In genomic region chr14:68509188-68509953, GRCh38 we compare ENCODE assay signal across 18 cellular contexts.
DNase-seq lines count a peak whose midpoint lies in the region; ATAC-seq and TF ChIP-seq lines count a peak whose summit lies in the region.
"Had no signal": no experiment of that assay in that cellular context is flagged by ENCODE, and none has a peak within 500 bp of the region (broad histone marks: within the 10 kb centered on the region; RNA-seq: fewer than 3 reads in every experiment).

No MANE protein-coding gene starts in this region.

- H3K27ac Mint-ChIP-seq in CD8-positive, alpha-beta T cell: peak overlapping the region; percentile 91
- H3K27ac Mint-ChIP-seq in T-cell: peak overlapping the region; percentile 88 to 93
- H3K27ac Mint-ChIP-seq in stimulated activated effector memory CD8-positive, alpha-beta T cell treated with anti-CD3 and anti-CD28 coated beads, Interleukin-12 subunit alpha, Interleukin-12 subunit beta, amount 100 ng/mL, for 72 hours: peak overlapping the region; percentile 56
- H3K27ac Mint-ChIP-seq: activated naive CD4-positive, alpha-beta T cell treated with anti-CD3 and anti-CD28 coated beads for 36 hours had no signal

- no peak overlapping the region for H2AFZ ChIP-seq in mesenchymal stem cell (ENCODE audit: low read depth, low read length)

- H2BK5ac ChIP-seq in mesenchymal stem cell (ENCODE audit: low read depth, low read length, poor library complexity, severe bottlenecking): no peak overlapping the region

- no peak overlapping the region for H3K4me3 ChIP-seq in CD8-positive, alpha-beta T cell (ENCODE audit: low read depth, low read length)
- no peak overlapping the region for H3K4me3 ChIP-seq in mesenchymal stem cell (ENCODE audit: insufficient read depth in 1 of 2, low read depth in 1 of 2, low read length in 2 of 2)
- no peak overlapping the region for H3K4me3 ChIP-seq in left lung

- H3K27ac ChIP-seq in CD8-positive, alpha-beta T cell (ENCODE audit: low read depth, low read length): no peak overlapping the region
- H3K27ac ChIP-seq in mesenchymal stem cell (ENCODE audit: low read length, poor library complexity, severe bottlenecking) (no peak overlapping the region), left lung (peak overlapping the region in 1 of 2 donors; percentile 47)
- H3K27ac ChIP-seq: foreskin keratinocyte had no signal

- H4K91ac ChIP-seq in mesenchymal stem cell (ENCODE audit: low read length): peak overlapping the region; percentile 93

- H2BK15ac ChIP-seq in mesenchymal stem cell (ENCODE audit: low read depth, poor library complexity, severe bottlenecking): peak overlapping the region; percentile 6

- H3K4ac ChIP-seq in mesenchymal stem cell (ENCODE audit: low read depth in 1 of 2, low read length in 2 of 2): peak overlapping the region; percentile 95

- H3K4me1 Mint-ChIP-seq in CD8-positive, alpha-beta T cell (ENCODE audit: low read depth): peaks cover 74% of the 10 kb centered on the region
- peaks cover 72 to 80% (median 78%) of the 10 kb centered on the region in 3 donors for H3K4me1 Mint-ChIP-seq in T-cell
- H3K4me1 Mint-ChIP-seq in stimulated activated effector memory CD8-positive, alpha-beta T cell treated with anti-CD3 and anti-CD28 coated beads, Interleukin-12 subunit alpha, Interleukin-12 subunit beta, amount 100 ng/mL, for 72 hours: peaks cover 34% of the 10 kb centered on the region

- H3K18ac ChIP-seq in mesenchymal stem cell (ENCODE audit: low read depth in 1 of 2, low read length in 2 of 2): peak overlapping the region; percentile 83 to 93

- H3K14ac ChIP-seq in mesenchymal stem cell (ENCODE audit: low read length in 2 of 2): no peak overlapping the region

- H4K8ac ChIP-seq in mesenchymal stem cell (ENCODE audit: low read length): peak overlapping the region; percentile 95

- H3K4me1 ChIP-seq in CD8-positive, alpha-beta T cell (ENCODE audit: insufficient read depth, low read length): peaks cover 61% of the 10 kb centered on the region
- peaks cover 8% of the 10 kb centered on the region for H3K4me1 ChIP-seq in mesenchymal stem cell (ENCODE audit: control insufficient read depth, insufficient read depth, low read depth, low read length)
- H3K4me1 ChIP-seq in left lung: peaks cover 15 to 48% of the 10 kb centered on the region in 2 donors

- H3K36me3 ChIP-seq in CD8-positive, alpha-beta T cell (ENCODE audit: insufficient read depth, low read length): no peaks in the 10 kb centered on the region
- H3K36me3 ChIP-seq in mesenchymal stem cell (ENCODE audit: control insufficient read depth in 1 of 2, insufficient read depth in 2 of 2, low read depth in 1 of 2, low read length in 2 of 2) (no peaks in the 10 kb centered on the region), left lung (no peaks in the 10 kb centered on the region)

- no peak overlapping the region for H3K4me2 ChIP-seq in mesenchymal stem cell (ENCODE audit: low read length, poor library complexity, severe bottlenecking)

- peak overlapping the region; percentile 69 for H3K9ac ChIP-seq in mesenchymal stem cell (ENCODE audit: low read length)

- WGBS in mesenchymal stem cell: 45% methylated on average over 7 of the region's 8 CpGs

- H2BK120ac ChIP-seq in mesenchymal stem cell (ENCODE audit: low read depth, low read length): peak overlapping the region; percentile 86

- TF ChIP-seq CTCF in CD8-positive, alpha-beta T cell (IDR thresholded peaks at IDR 0.05): no peak
- no peak for TF ChIP-seq CTCF in left lung (IDR thresholded peaks at IDR 0.05)

- H3K23ac ChIP-seq in mesenchymal stem cell (ENCODE audit: low read length in 2 of 2): no peak overlapping the region

- H3K27me3 ChIP-seq in CD8-positive, alpha-beta T cell (ENCODE audit: insufficient read depth, low read length): no peaks in the 10 kb centered on the region
- H3K27me3 ChIP-seq in mesenchymal stem cell (ENCODE audit: control insufficient read depth in 1 of 2, insufficient read depth in 1 of 2, low read length in 2 of 2) (no peaks in the 10 kb centered on the region), left lung (no peaks in the 10 kb centered on the region)
- H3K27me3 ChIP-seq: foreskin keratinocyte had no signal

- CTCF ChIA-PET in CD8-positive, alpha-beta T cell (lab: Charles Lee): interaction anchor here (2.4 to 5.2 kb wide), 2 partner anchors 280 to 307 kb away, joined by 7 to 36 read pairs; no protein-coding TSS in a partner anchor
- CTCF ChIA-PET in T-cell (lab: Charles Lee): no interaction called here

- H2BK12ac ChIP-seq in mesenchymal stem cell (ENCODE audit: low read length in 2 of 2): peak overlapping the region; percentile 64 to 94

- no peaks in the 10 kb centered on the region for H3K36me3 Mint-ChIP-seq in CD8-positive, alpha-beta T cell
- no peaks in the 10 kb centered on the region for H3K36me3 Mint-ChIP-seq in T-cell
- H3K36me3 Mint-ChIP-seq in stimulated activated effector memory CD8-positive, alpha-beta T cell treated with anti-CD3 and anti-CD28 coated beads, Interleukin-12 subunit alpha, Interleukin-12 subunit beta, amount 100 ng/mL, for 72 hours: no peaks in the 10 kb centered on the region

- POLR2A ChIA-PET in CD8-positive, alpha-beta T cell (lab: Charles Lee): interaction anchor here (0.6 to 3.3 kb wide), 3 partner anchors 25 to 272 kb away, joined by 4 to 39 read pairs (median 4); no protein-coding TSS in a partner anchor
- POLR2A ChIA-PET in T-cell (lab: Charles Lee): no interaction called here

- no peak for DNase-seq in CD8-positive, alpha-beta T cell
- DNase-seq in T-cell: no peak
- peak; percentile 89 for DNase-seq in mesenchymal stem cell
- DNase-seq in stimulated activated effector memory CD8-positive, alpha-beta T cell treated with anti-CD3 and anti-CD28 coated beads, Interleukin-12 subunit alpha, Interleukin-12 subunit beta, amount 100 ng/mL, for 72 hours (ENCODE audit: low spot score in 2 of 2): no peak
- DNase-seq in left lung: no peak
- DNase-seq in GM19240 (ENCODE audit: insufficient read length, low spot score): no peak
- no peak for DNase-seq in NCI-H345 (lab: John Stamatoyannopoulos, UW)
- DNase-seq: activated naive CD4-positive, alpha-beta T cell treated with anti-CD3 and anti-CD28 coated beads for 36 hours; dermis blood vessel endothelial cell; foreskin keratinocyte; GDM1; HCEC 1CT; NCI-H1105 treated with DMSO at 0.1 percent for 48 hours; NCI-H446 treated with DMSO at 0.1 percent for 48 hours; stimulated activated CD4-positive, alpha-beta T cell treated with anti-CD3 and anti-CD28 coated beads, Interleukin-2, amount 100 ng/mL, for 48 hours; stimulated activated naive CD8-positive, alpha-beta T cell treated with anti-CD3 and anti-CD28 coated beads, Interleukin-15, Interleukin-2, amounts not matched to agents 100 U/mL and 50 U/mL, for 24 hours had no signal

- no peaks in the 10 kb centered on the region for H3K27me3 Mint-ChIP-seq in CD8-positive, alpha-beta T cell (ENCODE audit: low read depth)
- no peaks in the 10 kb centered on the region for H3K27me3 Mint-ChIP-seq in T-cell

- ATAC-seq in CD8-positive, alpha-beta T cell: no peak
- no peak for ATAC-seq in T-cell (replicated peaks in 1 of 4)
- no peak for ATAC-seq in stimulated activated effector memory CD8-positive, alpha-beta T cell treated with anti-CD3 and anti-CD28 coated beads, Interleukin-12 subunit alpha, Interleukin-12 subunit beta, amount 100 ng/mL, for 72 hours
- no peak for ATAC-seq in left lung
- ATAC-seq in GM18868 (IDR thresholded peaks at IDR 0.05; ENCODE audit: unreplicated experiment): no peak
- ATAC-seq: foreskin keratinocyte; Panc1; stimulated activated naive CD8-positive, alpha-beta T cell treated with anti-CD3 and anti-CD28 coated beads, Interleukin-15, Interleukin-2, amounts not matched to agents 100 U/mL and 50 U/mL, for 24 hours had no signal

- no peaks in the 10 kb centered on the region for H3K79me1 ChIP-seq in mesenchymal stem cell (replicated peaks; ENCODE audit: low read length, poor library complexity, severe bottlenecking)

- no peaks in the 10 kb centered on the region for H3K9me3 ChIP-seq in CD8-positive, alpha-beta T cell (ENCODE audit: low read length)
- H3K9me3 ChIP-seq in mesenchymal stem cell (ENCODE audit: control insufficient read depth, low read length) (no peaks in the 10 kb centered on the region), left lung (no peaks in the 10 kb centered on the region)

- intact Hi-C loops in CD8-positive, alpha-beta T cell (cut with DNase I, micrococcal nuclease): loop anchor here (5.0 to 10.0 kb wide), 3 partner anchors 178 to 225 kb away; no protein-coding TSS in a partner anchor
- intact Hi-C loops in left lung (cut with DNase I): no loop called here

- no peaks in the 10 kb centered on the region for H3K9me3 Mint-ChIP-seq in CD8-positive, alpha-beta T cell
- H3K9me3 Mint-ChIP-seq in T-cell: no peaks in the 10 kb centered on the region
- H3K9me3 Mint-ChIP-seq in stimulated activated effector memory CD8-positive, alpha-beta T cell treated with anti-CD3 and anti-CD28 coated beads, Interleukin-12 subunit alpha, Interleukin-12 subunit beta, amount 100 ng/mL, for 72 hours: no peaks in the 10 kb centered on the region
- H3K9me3 Mint-ChIP-seq: activated naive CD4-positive, alpha-beta T cell treated with anti-CD3 and anti-CD28 coated beads for 36 hours had no signal

- H3K4me3 Mint-ChIP-seq in CD8-positive, alpha-beta T cell: no peak overlapping the region
- peak overlapping the region in 1 of 3 donors; percentile 64 for H3K4me3 Mint-ChIP-seq in T-cell
- no peak overlapping the region for H3K4me3 Mint-ChIP-seq in stimulated activated effector memory CD8-positive, alpha-beta T cell treated with anti-CD3 and anti-CD28 coated beads, Interleukin-12 subunit alpha, Interleukin-12 subunit beta, amount 100 ng/mL, for 72 hours
- H3K4me3 Mint-ChIP-seq: activated naive CD4-positive, alpha-beta T cell treated with anti-CD3 and anti-CD28 coated beads for 36 hours had no signal

- no peak overlapping the region for H2AK5ac ChIP-seq in mesenchymal stem cell (ENCODE audit: low read length, severe bottlenecking)

Comparison
In these comparisons a context has a peak if more than half of its experiments do, and no peak if none do; other contexts are left out.
1. intact Hi-C loops: an anchor here in CD8-positive, alpha-beta T cell (5.0 to 10.0 kb wide); none called in left lung.